In genomic region chr9:109013678-109014145, GRCh38 we compare ENCODE assay signal across 8 cellular contexts. TPM values are rescaled to one million over a fixed set of nuclear protein-coding genes. Genes with fewer than 3 reads are reported as not detected.
DNase-seq lines count a peak whose midpoint lies in the region; ATAC-seq and TF ChIP-seq lines count a peak whose summit lies in the region.

No MANE protein-coding gene starts in this region.

- H3K79me2 ChIP-seq in fibroblast of lung (ENCODE audit: control insufficient read depth, insufficient read depth, low read length) = peaks cover 36% of the 10 kb centered on the region

- H3K27me3 ChIP-seq in SJCRH30 (no peaks in the 10 kb centered on the region), fibroblast of lung (ENCODE audit: control insufficient read depth, insufficient read depth, low read length) (no peaks in the 10 kb centered on the region)

- peak overlapping the region; percentile 92 for H3K4me3 ChIP-seq in SJCRH30
- peak overlapping the region; percentile 55 to 69 (median 58) for H3K4me3 ChIP-seq in fibroblast of lung (replicated peaks in 1 of 4; ENCODE audit: control extremely low read depth in 1 of 4, insufficient read depth in 1 of 4, low read depth in 3 of 4, low read length in 4 of 4)

- H4K20me1 ChIP-seq in fibroblast of lung (ENCODE audit: control insufficient read depth, extremely low read depth, insufficient read depth, low read length) = no peaks in the 10 kb centered on the region

- no peak for TF ChIP-seq POLR2A in GM18505 (IDR thresholded peaks at IDR 0.05; ENCODE audit: borderline replicate concordance, extremely low read depth, insufficient read depth, insufficient read length)

- peak overlapping the region; percentile 87 for H2AFZ ChIP-seq in fibroblast of lung (ENCODE audit: low read length)

- H3K4me2 ChIP-seq in fibroblast of lung (ENCODE audit: extremely low read depth, insufficient read depth, low read length) = peak overlapping the region; percentile 33

- DNase-seq in DMS53 treated with DMSO at 0.1 percent for 48 hours (lab: John Stamatoyannopoulos, UW; ENCODE audit: unreplicated experiment) = peak; percentile 46
- no peak for DNase-seq in DMS53 (lab: John Stamatoyannopoulos, UW)
- no peak for DNase-seq in SJCRH30
- DNase-seq in fibroblast of lung (ENCODE audit: low read depth in 2 of 2) = peak in 1 of 2 donors; percentile 71
- DNase-seq in pons (ENCODE audit: low spot score) = peak; percentile 79

- H3K27ac ChIP-seq in SJCRH30 (0 out of 2 replicates have a peak overlapping the region, but pooled peaks have one; percentile 25), fibroblast of lung (ENCODE audit: insufficient read depth, low read length) (peak overlapping the region; percentile 90)

- H3K36me3 ChIP-seq in SJCRH30 (peaks cover 9% of the 10 kb centered on the region; the same call in 1 of the 2 replicates), fibroblast of lung (ENCODE audit: control insufficient read depth, insufficient read depth, low read length) (peaks cover 2% of the 10 kb centered on the region)

- H3K4me1 ChIP-seq in SJCRH30 = peaks cover 21% of the 10 kb centered on the region
- H3K4me1 ChIP-seq in fibroblast of lung (ENCODE audit: control insufficient read depth, extremely low read depth, insufficient read depth, low read length) = peaks cover 20% of the 10 kb centered on the region

- H3K9me3 ChIP-seq in SJCRH30 (replicated peaks) (no peaks in the 10 kb centered on the region), fibroblast of lung (ENCODE audit: control insufficient read depth, insufficient read depth, low read depth, low read length) (no peaks in the 10 kb centered on the region)

- no peak for TF ChIP-seq CTCF in fibroblast of lung (conservative IDR thresholded peaks at IDR 0.05 in 1 of 2, IDR thresholded peaks at IDR 0.05 in 1 of 2; ENCODE audit: low read depth in 1 of 2, low read length in 2 of 2)

- H3K9ac ChIP-seq in fibroblast of lung (ENCODE audit: insufficient read depth, low read length) = peak overlapping the region; percentile 58

- ATAC-seq in HG02642 (IDR thresholded peaks at IDR 0.05; ENCODE audit: poor library complexity, unreplicated experiment) (no peak), GM18505 (IDR thresholded peaks at IDR 0.05; ENCODE audit: unreplicated experiment) (no peak), GM18520 (IDR thresholded peaks at IDR 0.05; ENCODE audit: unreplicated experiment) (no peak)

RNA-seq across cellular contexts. Expression of gene CTNNAL1, which starts 0.4 kb away (rescaled TPM):
- 81.8 and 89.7 TPM in 2 replicates for total RNA-seq in SJCRH30 (2014; rRNA removed; shearing (Covaris generic))
- total RNA-seq in fibroblast of lung = 68.4 and 80.6 TPM in 2 replicates
- 95.2 and 110 TPM in 2 replicates for polyA plus RNA-seq in fibroblast of lung
- 65.5 and 83.0 TPM in 2 replicates for polyA plus RNA-seq in fibroblast of lung (2012)
- polyA minus RNA-seq in fibroblast of lung (ENCODE audit: low replicate concordance) = 0.78 and 5.9 TPM in 2 replicates

Comparison
In these comparisons a context has a peak if more than half of its experiments do, and no peak if none do; other contexts are left out.
1. DNase-seq: peak in DMS53 treated with DMSO at 0.1 percent for 48 hours (single experiment) and pons (single experiment); none in DMS53 (single experiment) and SJCRH30 (0 of 2).